In genomic region chr18:45335644-45336043, GRCh38 we compare ENCODE assay signal across 18 cellular contexts.
A peak's percentile ranks its signal among the peaks of the same experiment; 100 is the strongest.
DNase-seq lines count a peak whose midpoint lies in the region; ATAC-seq, FAIRE-seq and TF ChIP-seq lines count a peak whose summit lies in the region.
"Had no signal": no experiment of that assay in that cellular context is flagged by ENCODE, and none has a peak within 500 bp of the region (broad histone marks: within the 10 kb centered on the region; RNA-seq: fewer than 3 reads in every experiment).

No MANE protein-coding gene starts in this region.

- H3K9me2 ChIP-seq in PC-3 (replicated peaks; ENCODE audit: low read length), result no peaks in the 10 kb centered on the region

- H3K4ac ChIP-seq in neuronal stem cell (ENCODE audit: low read length), result no peak overlapping the region

- no peak overlapping the region for H2BK120ac ChIP-seq in neuronal stem cell (ENCODE audit: low read depth, low read length)

- DNase-seq in GM03348 (ENCODE audit: low spot score) (peak; percentile 22), PC-3 (peak; percentile 76), neural progenitor cell (ENCODE audit: low spot score) (no peak), HFFc6 (no peak), D721Med (ENCODE audit: insufficient read length, low spot score) (no peak), neuronal stem cell (ENCODE audit: low spot score) (no peak)
- DNase-seq: activated CD4-positive, alpha-beta T cell treated with anti-CD3 and anti-CD28 coated beads, Interleukin-2, amount 10 ng/mL, durations not matched to agents 24 days and 14 days; activated naive CD4-positive, alpha-beta T cell; anterior cingulate cortex; CD8-positive, alpha-beta T cell; colonic mucosa; DND-41; left ventricle myocardium superior; NCI-H2171 treated with DMSO at 0.1 percent for 48 hours; NK-92 treated with Interleukin-12 subunit alpha and Interleukin-12 subunit beta, amount 100 ng/mL, for 24 hours had no signal

- no peaks in the 10 kb centered on the region for H3K9me3 Mint-ChIP-seq in neural progenitor cell
- H3K9me3 Mint-ChIP-seq in HFFc6, result no peaks in the 10 kb centered on the region
- H3K9me3 Mint-ChIP-seq: activated CD4-positive, alpha-beta T cell treated with anti-CD3 and anti-CD28 coated beads, Interleukin-2, amount 10 ng/mL, durations not matched to agents 24 days and 14 days; CD8-positive, alpha-beta T cell had no signal

- CTCF ChIA-PET in PC-3 (lab: Charles Lee), result no interaction called here

- H3K36me3 Mint-ChIP-seq in neural progenitor cell (no peaks in the 10 kb centered on the region), HFFc6 (ENCODE audit: low read depth) (no peaks in the 10 kb centered on the region)
- H3K36me3 Mint-ChIP-seq: CD8-positive, alpha-beta T cell had no signal

- H2AK5ac ChIP-seq in neuronal stem cell (ENCODE audit: low read depth, low read length), result no peak overlapping the region

- intact Hi-C loops in PC-3 (cut with micrococcal nuclease), result no loop called here

- no peak overlapping the region for H3K23ac ChIP-seq in neuronal stem cell (ENCODE audit: low read depth, low read length, poor library complexity)

- H3K9me3 ChIP-seq in PC-3 (ENCODE audit: low read length) (no peaks in the 10 kb centered on the region), esophagus (ENCODE audit: control insufficient read depth in 2 of 2, insufficient read depth in 1 of 2, low read depth in 1 of 2, low read length in 1 of 2) (no peaks in the 10 kb centered on the region), neural progenitor cell (ENCODE audit: low read depth) (no peaks in the 10 kb centered on the region), neuronal stem cell (replicated peaks in 1 of 2; ENCODE audit: control insufficient read depth in 2 of 2, insufficient read depth in 1 of 2, low read depth in 1 of 2, low read length in 2 of 2) (no peaks in the 10 kb centered on the region)
- H3K9me3 ChIP-seq: colonic mucosa had no signal

- H3K14ac ChIP-seq in neuronal stem cell (ENCODE audit: low read length), result no peak overlapping the region

- peak overlapping the region; percentile 44; the same call in 1 of the 2 replicates for H3K4me2 ChIP-seq in PC-3 (ENCODE audit: low read length)
- H3K4me2 ChIP-seq in neural progenitor cell, result no peak overlapping the region
- no peak overlapping the region for H3K4me2 ChIP-seq in neuronal stem cell (ENCODE audit: insufficient read depth, low read length, poor library complexity, severe bottlenecking)

- POLR2A ChIA-PET in PC-3 (lab: Charles Lee; ENCODE audit: unreplicated experiment), result interaction anchor here (0.7 kb wide), 1 partner anchor 15 kb away, joined by 4 read pairs; no protein-coding TSS in a partner anchor

- ATAC-seq in PC-3 (peak; percentile 79), GM18909 (IDR thresholded peaks at IDR 0.05; ENCODE audit: poor library complexity, unreplicated experiment) (no peak)
- ATAC-seq: CD8-positive, alpha-beta T cell; left ventricle myocardium superior; Right ventricle myocardium inferior had no signal

- TF ChIP-seq CTCF in PC-3 (conservative IDR thresholded peaks at IDR 0.05; ENCODE audit: low read depth, low read length) (no peak), neural progenitor cell (IDR thresholded peaks at IDR 0.05) (no peak), HFFc6 (IDR thresholded peaks at IDR 0.05) (no peak), D721Med (IDR thresholded peaks at IDR 0.05; ENCODE audit: insufficient read depth, missing control alignments) (no peak)

- FAIRE-seq in D721Med (lab: Jason Lieb, UNC), result no peak

- no peak overlapping the region for H4K8ac ChIP-seq in neuronal stem cell (ENCODE audit: low read depth, low read length)

- no peaks in the 10 kb centered on the region for H3K79me1 ChIP-seq in neuronal stem cell (ENCODE audit: low read depth, low read length)

- H3K79me2 ChIP-seq in PC-3 (ENCODE audit: low read length) (no peaks in the 10 kb centered on the region), neural progenitor cell (ENCODE audit: low read depth) (no peaks in the 10 kb centered on the region)

- H3F3A ChIP-seq in PC-3 (ENCODE audit: low read length, unreplicated experiment) (no peaks in the 10 kb centered on the region), neural progenitor cell (ENCODE audit: low read depth) (no peaks in the 10 kb centered on the region)

- BruUV-seq in PC-3 (replicated peaks; lab: Mats Ljungman, UMichigan), result no TSS peak

- H3K4me3 Mint-ChIP-seq in neural progenitor cell (no peak overlapping the region), HFFc6 (no peak overlapping the region)
- H3K4me3 Mint-ChIP-seq: activated CD4-positive, alpha-beta T cell treated with anti-CD3 and anti-CD28 coated beads, Interleukin-2, amount 10 ng/mL, durations not matched to agents 24 days and 14 days; CD8-positive, alpha-beta T cell had no signal

- 0 out of 2 replicates have a peak overlapping the region, but pooled peaks have one; percentile 10 for H3K27ac ChIP-seq in PC-3 (ENCODE audit: low read length)
- peak overlapping the region; percentile 65 to 73 for H3K27ac ChIP-seq in esophagus (ENCODE audit: low read depth in 2 of 2, low read length in 1 of 2)
- no peak overlapping the region for H3K27ac ChIP-seq in neural progenitor cell
- H3K27ac ChIP-seq in neuronal stem cell (replicated peaks; ENCODE audit: low read length), result no peak overlapping the region
- H3K27ac ChIP-seq: colonic mucosa had no signal

- H3K4me1 Mint-ChIP-seq in neural progenitor cell, result peaks cover 3% of the 10 kb centered on the region
- H3K4me1 Mint-ChIP-seq in HFFc6 (ENCODE audit: low read depth), result no peaks in the 10 kb centered on the region
- H3K4me1 Mint-ChIP-seq: activated CD4-positive, alpha-beta T cell treated with anti-CD3 and anti-CD28 coated beads, Interleukin-2, amount 10 ng/mL, durations not matched to agents 24 days and 14 days had no signal

- no peaks in the 10 kb centered on the region for H3K27me3 Mint-ChIP-seq in neural progenitor cell (ENCODE audit: insufficient read depth, low read depth)
- no peaks in the 10 kb centered on the region for H3K27me3 Mint-ChIP-seq in HFFc6 (ENCODE audit: insufficient read depth)
- H3K27me3 Mint-ChIP-seq: activated CD4-positive, alpha-beta T cell treated with anti-CD3 and anti-CD28 coated beads, Interleukin-2, amount 10 ng/mL, durations not matched to agents 24 days and 14 days had no signal

- no peak overlapping the region for H3K4me3 ChIP-seq in PC-3 (ENCODE audit: low read length)
- no peak overlapping the region for H3K4me3 ChIP-seq in esophagus (ENCODE audit: low read depth in 1 of 2, low read length in 2 of 2)
- H3K4me3 ChIP-seq in neural progenitor cell, result no peak overlapping the region
- no peak overlapping the region for H3K4me3 ChIP-seq in neuronal stem cell (ENCODE audit: low read length in 2 of 2)
- H3K4me3 ChIP-seq: colonic mucosa had no signal

- H3K18ac ChIP-seq in neuronal stem cell (ENCODE audit: low read length), result no peak overlapping the region

- H2BK12ac ChIP-seq in neuronal stem cell (ENCODE audit: low read length), result no peak overlapping the region

- H2BK15ac ChIP-seq in neuronal stem cell (ENCODE audit: low read length), result no peak overlapping the region

- H3K36me3 ChIP-seq in PC-3 (ENCODE audit: low read depth, low read length) (no peaks in the 10 kb centered on the region), esophagus (ENCODE audit: control insufficient read depth in 2 of 2, insufficient read depth in 2 of 2, low read length in 1 of 2) (no peaks in the 10 kb centered on the region), neural progenitor cell (no peaks in the 10 kb centered on the region), neuronal stem cell (replicated peaks in 1 of 2; ENCODE audit: control insufficient read depth in 2 of 2, insufficient read depth in 2 of 2, low read length in 2 of 2) (no peaks in the 10 kb centered on the region)
- H3K36me3 ChIP-seq: colonic mucosa had no signal

- 51 to 61% methylated on average over 4 of the region's 4 CpGs for WGBS in esophagus, 2 donors
- no CpG with 5 or more reads among the region's 4 CpGs for WGBS in neuronal stem cell (ENCODE audit: extremely low coverage in 2 of 2, insufficient read length in 2 of 2, insufficient replicate concordance in 1 of 2), 2 donors

- peaks cover 30% of the 10 kb centered on the region for H3K4me1 ChIP-seq in PC-3 (ENCODE audit: insufficient read depth, low read length)
- H3K4me1 ChIP-seq in esophagus (ENCODE audit: control insufficient read depth in 2 of 2, insufficient read depth in 2 of 2, low read length in 1 of 2), result no peaks in the 10 kb centered on the region
- H3K4me1 ChIP-seq in neural progenitor cell, result peaks cover 8% of the 10 kb centered on the region
- peaks cover 0 to 4% of the 10 kb centered on the region in 2 donors for H3K4me1 ChIP-seq in neuronal stem cell (ENCODE audit: control insufficient read depth in 2 of 2, insufficient read depth in 1 of 2, low read depth in 1 of 2, low read length in 2 of 2)
- H3K4me1 ChIP-seq: colonic mucosa had no signal

- no peak overlapping the region for H4K91ac ChIP-seq in neuronal stem cell (ENCODE audit: low read depth, low read length, poor library complexity)

- H4K20me1 ChIP-seq in PC-3 (ENCODE audit: low read length) (no peaks in the 10 kb centered on the region), neural progenitor cell (ENCODE audit: low read depth) (no peaks in the 10 kb centered on the region)

- H2BK5ac ChIP-seq in neuronal stem cell (ENCODE audit: low read length), result no peak overlapping the region

- H3K9ac ChIP-seq in PC-3 (ENCODE audit: low read length) (no peak overlapping the region), neural progenitor cell (no peak overlapping the region), neuronal stem cell (ENCODE audit: low read depth, low read length, poor library complexity) (no peak overlapping the region)

- H3K27me3 ChIP-seq in PC-3 (ENCODE audit: low read length), result no peaks in the 10 kb centered on the region
- no peaks in the 10 kb centered on the region for H3K27me3 ChIP-seq in esophagus (ENCODE audit: control insufficient read depth in 1 of 2, insufficient read depth in 2 of 2, low read length in 2 of 2)
- no peaks in the 10 kb centered on the region for H3K27me3 ChIP-seq in neural progenitor cell
- H3K27me3 ChIP-seq in neuronal stem cell (ENCODE audit: control insufficient read depth in 3 of 3, insufficient read depth in 3 of 3, low read depth in 1 of 3, low read length in 3 of 3), result no peaks in the 10 kb centered on the region
- H3K27me3 ChIP-seq: colonic mucosa had no signal

- H2AFZ ChIP-seq in PC-3 (ENCODE audit: low read length), result no peak overlapping the region
- peak overlapping the region; percentile 55 for H2AFZ ChIP-seq in neural progenitor cell (replicated peaks)
- no peak overlapping the region for H2AFZ ChIP-seq in neuronal stem cell (ENCODE audit: low read length)

- H3K27ac Mint-ChIP-seq in neural progenitor cell (no peak overlapping the region), HFFc6 (no peak overlapping the region)
- H3K27ac Mint-ChIP-seq: activated CD4-positive, alpha-beta T cell treated with anti-CD3 and anti-CD28 coated beads, Interleukin-2, amount 10 ng/mL, durations not matched to agents 24 days and 14 days; CD8-positive, alpha-beta T cell had no signal

Comparison
In these comparisons a context has a peak if more than half of its experiments do, and no peak if none do; other contexts are left out.
1. DNase-seq: peak in GM03348 (single experiment) and PC-3 (single experiment); none in neural progenitor cell (single experiment), HFFc6 (single experiment), D721Med (single experiment) and neuronal stem cell (single experiment).
2. H3K27ac ChIP-seq: peak in PC-3 (single experiment) and esophagus (2 of 2); none in neural progenitor cell (single experiment) and neuronal stem cell (single experiment).